In the genomic region with DNA sequence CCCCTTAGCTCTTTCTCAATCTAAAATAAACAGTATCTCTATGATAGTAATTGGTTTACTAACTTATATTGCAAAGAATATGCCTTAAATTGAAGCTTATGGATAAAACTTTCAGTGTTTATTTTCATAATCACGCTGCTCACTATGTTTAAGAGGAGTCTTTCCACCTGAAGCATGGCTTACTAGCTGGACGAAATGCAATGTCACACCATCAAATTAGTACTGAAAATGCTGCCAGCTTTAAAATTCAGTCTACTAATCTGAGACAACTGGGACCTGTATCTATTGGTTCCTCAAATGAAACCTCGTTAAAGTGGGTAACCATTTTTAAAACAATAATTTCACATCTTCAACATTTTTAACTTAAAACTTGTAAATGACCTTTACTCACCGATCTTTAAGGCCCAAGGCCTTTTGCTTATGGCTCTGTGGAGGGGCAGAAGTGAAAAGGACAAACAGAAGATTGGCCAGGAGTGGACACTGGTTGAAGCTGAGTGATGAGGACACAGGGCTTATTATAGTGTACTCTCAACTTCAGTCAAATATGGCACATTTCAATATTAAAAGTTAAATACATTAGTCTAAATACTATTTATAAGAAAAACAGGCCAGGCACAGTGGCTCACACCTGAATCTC, we compare ENCODE assay signal across 34 cellular contexts.
"Had no signal": no experiment of that assay in that cellular context is flagged by ENCODE, and none has a peak within 500 bp of the region (broad histone marks: within the 10 kb centered on the region; RNA-seq: fewer than 3 reads in every experiment).

No MANE protein-coding gene starts in this region.

- H3K9me3 ChIP-seq: MG63 had no signal

- DNase-seq: Karpas-422, Kasumi-1, MG63, MM.1S, MV-4-11, NCI-H1048, NCI-H1092, NCI-H1092 treated with DMSO at 0.1 percent for 48 hours, NCI-H1105, NCI-H1105 treated with DMSO at 0.1 percent for 48 hours, NCI-H1417, NCI-H1417 treated with DMSO at 0.1 percent for 48 hours, NCI-H1436, NCI-H1436 treated with DMSO at 0.1 percent for 48 hours, NCI-H146, NCI-H1694, NCI-H1694 treated with DMSO at 0.1 percent for 48 hours, NCI-H187, NCI-H187 treated with DMSO at 0.1 percent for 48 hours, NCI-H1930, NCI-H2029, NCI-H2029 treated with DMSO at 0.1 percent for 48 hours, NCI-H2081, NCI-H2081 treated with DMSO at 0.1 percent for 48 hours, NCI-H2107, NCI-H2171, NCI-H2171 treated with DMSO at 0.1 percent for 48 hours, NCI-H2227 treated with DMSO at 0.1 percent for 48 hours, NCI-H226, NCI-H345, NCI-H446, NCI-H446 treated with DMSO at 0.1 percent for 48 hours, NCI-H510A, NCI-H510A treated with DMSO at 0.1 percent for 48 hours had no signal

- H3K4me3 ChIP-seq: MG63 had no signal

- H3K36me3 ChIP-seq: MG63 had no signal

- H3K27me3 ChIP-seq: MG63 had no signal
